Comparison of ENCODE assay signal across 11 cellular contexts in the genomic region with DNA sequence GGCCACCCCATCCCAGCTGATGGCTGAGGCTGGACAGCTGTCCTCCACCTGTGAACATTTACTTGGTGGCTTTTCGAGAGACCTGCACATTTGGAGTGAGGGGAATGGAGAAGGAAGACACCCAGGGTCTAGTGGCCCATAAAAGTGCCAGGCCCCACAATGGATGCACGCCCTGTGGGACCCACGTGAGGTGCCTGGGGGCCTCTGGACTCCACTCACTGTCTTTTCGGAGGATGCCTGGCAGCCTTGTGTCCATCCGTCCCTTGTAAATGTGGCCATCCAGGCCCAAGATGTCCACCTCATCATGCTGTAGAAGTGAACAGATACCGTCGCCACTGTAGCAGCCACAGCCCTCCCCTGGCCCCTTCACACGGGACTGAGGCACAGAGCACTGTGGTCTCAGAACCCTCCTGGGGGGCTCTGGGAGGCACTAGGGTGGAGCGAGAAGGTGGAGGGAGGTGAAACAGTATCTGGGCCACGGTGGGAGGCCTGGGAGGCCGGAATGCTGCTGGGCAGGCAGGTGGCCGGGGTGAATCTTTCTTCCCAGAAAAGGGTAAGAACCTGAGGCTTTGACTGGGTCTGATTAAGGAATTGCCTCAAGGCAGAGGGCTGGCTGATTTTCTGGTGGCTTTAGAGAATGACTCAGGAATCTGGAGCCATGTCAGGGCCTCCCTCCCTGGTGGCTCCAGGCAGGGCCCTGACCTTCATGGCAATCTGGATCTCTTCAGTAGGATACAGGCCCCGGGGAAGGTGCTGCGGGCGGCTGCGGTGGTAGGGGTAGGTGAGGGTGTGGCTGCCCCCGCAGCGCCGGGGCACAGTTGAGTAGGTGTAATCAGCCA. TPM values are rescaled to one million over a fixed set of nuclear protein-coding genes. Genes with fewer than 3 reads are reported as not detected.
DNase-seq lines count a peak whose midpoint lies in the region; ATAC-seq and TF ChIP-seq lines count a peak whose summit lies in the region.
"Had no signal": no experiment of that assay in that cellular context is flagged by ENCODE, and none has a peak within 500 bp of the region (broad histone marks: within the 10 kb centered on the region; RNA-seq: fewer than 3 reads in every experiment).

No MANE protein-coding gene starts in this region.

- no peaks in the 10 kb centered on the region for H4K20me1 ChIP-seq in osteoblast (ENCODE audit: insufficient read depth, low read length)

- H3K27ac ChIP-seq in KOPT-K1 (ENCODE audit: low read depth, low read length, poor library complexity, severe bottlenecking), result peak overlapping the region; percentile 11
- no peak overlapping the region for H3K27ac ChIP-seq in osteoblast (ENCODE audit: low read depth, low read length)
- H3K27ac ChIP-seq: pancreas, vagina had no signal

- H3K9me3 ChIP-seq in KOPT-K1 (ENCODE audit: insufficient read depth, low read length, poor library complexity, severe bottlenecking) (no peaks in the 10 kb centered on the region), osteoblast (ENCODE audit: low read depth, low read length) (no peaks in the 10 kb centered on the region)
- H3K9me3 ChIP-seq: pancreas, vagina had no signal

- peak overlapping the region; percentile 80 for H3K27ac Mint-ChIP-seq in activated CD4-positive, alpha-beta T cell treated with anti-CD3 and anti-CD28 coated beads, Interleukin-2, amount 10 ng/mL, durations not matched to agents 7 days and 5 days
- peak overlapping the region; percentile 24 to 71 (median 48) for H3K27ac Mint-ChIP-seq in brain
- peak overlapping the region in 1 of 6 donors; percentile 26 for H3K27ac Mint-ChIP-seq in immature natural killer cell

- no peaks in the 10 kb centered on the region for H3K9me3 Mint-ChIP-seq in activated CD4-positive, alpha-beta T cell treated with anti-CD3 and anti-CD28 coated beads, Interleukin-2, amount 10 ng/mL, durations not matched to agents 7 days and 5 days
- no peaks in the 10 kb centered on the region for H3K9me3 Mint-ChIP-seq in brain
- H3K9me3 Mint-ChIP-seq in immature natural killer cell, result no peaks in the 10 kb centered on the region

- peaks cover 5% of the 10 kb centered on the region for H3K4me1 ChIP-seq in osteoblast (ENCODE audit: insufficient read depth, low read length)

- no peak overlapping the region for H2AFZ ChIP-seq in osteoblast (ENCODE audit: low read length)

- peaks cover under 1% of the 10 kb centered on the region for H3K36me3 Mint-ChIP-seq in activated CD4-positive, alpha-beta T cell treated with anti-CD3 and anti-CD28 coated beads, Interleukin-2, amount 10 ng/mL, durations not matched to agents 7 days and 5 days (ENCODE audit: low read depth)
- no peaks in the 10 kb centered on the region for H3K36me3 Mint-ChIP-seq in brain
- H3K36me3 Mint-ChIP-seq in immature natural killer cell, result no peaks in the 10 kb centered on the region

- CTCF ChIA-PET in activated CD4-positive, alpha-beta T cell treated with anti-CD3 and anti-CD28 coated beads, Interleukin-2, amount 10 ng/mL, durations not matched to agents 7 days and 5 days (lab: Charles Lee), result interaction anchor here (1.0 to 5.3 kb wide), 3 partner anchors 95 to 155 kb away, joined by 4 to 34 read pairs (median 5); no protein-coding TSS in a partner anchor

- no peak for ATAC-seq in GM18867 (IDR thresholded peaks at IDR 0.05; ENCODE audit: unreplicated experiment)
- ATAC-seq: pancreas had no signal

- no peaks in the 10 kb centered on the region for H3K27me3 ChIP-seq in osteoblast (ENCODE audit: insufficient read depth, low read length)
- H3K27me3 ChIP-seq: pancreas, vagina had no signal

- TF ChIP-seq CTCF in brain (conservative IDR thresholded peaks at IDR 0.05), result no peak
- no peak for TF ChIP-seq CTCF in osteoblast (IDR thresholded peaks at IDR 0.05; ENCODE audit: extremely low read depth, low read depth, low read length)

- peaks cover 51% of the 10 kb centered on the region for H3K4me1 Mint-ChIP-seq in activated CD4-positive, alpha-beta T cell treated with anti-CD3 and anti-CD28 coated beads, Interleukin-2, amount 10 ng/mL, durations not matched to agents 7 days and 5 days
- H3K4me1 Mint-ChIP-seq in brain (peaks cover 9% of the 10 kb centered on the region), immature natural killer cell (peaks cover 10 to 12% of the 10 kb centered on the region in 2 donors)

- no peak for DNase-seq in activated CD4-positive, alpha-beta T cell treated with anti-CD3 and anti-CD28 coated beads, Interleukin-2, amount 10 ng/mL, durations not matched to agents 7 days and 5 days
- no peak for DNase-seq in activated CD4-positive, alpha-beta T cell treated with anti-CD3 and anti-CD28 coated beads for 4 hours
- DNase-seq in osteoblast (ENCODE audit: insufficient read length, low spot score, missing footprints) (peak; percentile 81), T-helper 9 cell (no peak), immature natural killer cell (no peak)
- DNase-seq: NCI-H1417 had no signal

- POLR2A ChIA-PET in activated CD4-positive, alpha-beta T cell treated with anti-CD3 and anti-CD28 coated beads, Interleukin-2, amount 10 ng/mL, durations not matched to agents 7 days and 5 days (lab: Charles Lee), result no interaction called here

- H3K27me3 Mint-ChIP-seq in activated CD4-positive, alpha-beta T cell treated with anti-CD3 and anti-CD28 coated beads, Interleukin-2, amount 10 ng/mL, durations not matched to agents 7 days and 5 days, result no peaks in the 10 kb centered on the region
- no peaks in the 10 kb centered on the region for H3K27me3 Mint-ChIP-seq in brain
- peaks cover 4 to 13% (median 8%) of the 10 kb centered on the region in 3 donors for H3K27me3 Mint-ChIP-seq in immature natural killer cell (ENCODE audit: low read depth in 3 of 3)

- no peak overlapping the region for H3K4me2 ChIP-seq in osteoblast (ENCODE audit: insufficient read depth, low read length)

- H3K4me3 Mint-ChIP-seq in activated CD4-positive, alpha-beta T cell treated with anti-CD3 and anti-CD28 coated beads, Interleukin-2, amount 10 ng/mL, durations not matched to agents 7 days and 5 days, result no peak overlapping the region
- no peak overlapping the region for H3K4me3 Mint-ChIP-seq in brain
- no peak overlapping the region for H3K4me3 Mint-ChIP-seq in immature natural killer cell

- no peak overlapping the region for H3K4me3 ChIP-seq in osteoblast (ENCODE audit: insufficient read depth, low read length)
- H3K4me3 ChIP-seq: pancreas, vagina had no signal

- peaks cover 16% of the 10 kb centered on the region for H3K36me3 ChIP-seq in KOPT-K1 (ENCODE audit: insufficient read depth, low read length)
- H3K36me3 ChIP-seq in osteoblast (ENCODE audit: insufficient read depth, low read length), result no peaks in the 10 kb centered on the region
- H3K36me3 ChIP-seq: pancreas, vagina had no signal

- no peaks in the 10 kb centered on the region for H3K79me2 ChIP-seq in osteoblast (ENCODE audit: insufficient read depth, low read length)

RNA-seq across cellular contexts. Expression of a gene that starts 11.5 kb away (rescaled TPM):
- total RNA-seq in activated CD4-positive, alpha-beta T cell treated with anti-CD3 and anti-CD28 coated beads, Interleukin-2, amount 10 ng/mL, durations not matched to agents 7 days and 5 days, result 100 to 1,000 TPM; 319 to 399 TPM
- polyA plus RNA-seq in brain (ENCODE audit: insufficient read depth, low read depth, low replicate concordance), result 140 TPM
- total RNA-seq in osteoblast, result 3.8 and 5.1 TPM in 2 replicates
- 1 to 10 TPM; 1.5 to 4.5 (median 3.9) TPM for polyA plus RNA-seq in immature natural killer cell

RNA-seq across cellular contexts. Expression of a gene that starts 31.4 kb away (rescaled TPM):
- 1 to 10 TPM; 3.6 to 3.7 TPM for total RNA-seq in activated CD4-positive, alpha-beta T cell treated with anti-CD3 and anti-CD28 coated beads, Interleukin-2, amount 10 ng/mL, durations not matched to agents 7 days and 5 days
- polyA plus RNA-seq in brain (ENCODE audit: insufficient read depth, low read depth, low replicate concordance) (1.3 TPM), immature natural killer cell (under 1 TPM in 1 of 3 donors, not detected in 2; 0.28 TPM)
- total RNA-seq in osteoblast, result 2.9 and 3.6 TPM in 2 replicates

RNA-seq across cellular contexts. Expression of a gene that starts 36.4 kb away (rescaled TPM):
- total RNA-seq in activated CD4-positive, alpha-beta T cell treated with anti-CD3 and anti-CD28 coated beads, Interleukin-2, amount 10 ng/mL, durations not matched to agents 7 days and 5 days, result 100 to 1,000 TPM; 121 to 129 TPM
- polyA plus RNA-seq in brain (ENCODE audit: insufficient read depth, low read depth, low replicate concordance) (90.2 TPM), immature natural killer cell (1 to 10 TPM in 2 of 3 donors, under 1 TPM in 1; 0.69 to 3.0 (median 1.2) TPM)
- total RNA-seq in osteoblast, result 0.29 and 0.36 TPM in 2 replicates

Comparison
In these comparisons a context has a peak if more than half of its experiments do, and no peak if none do; other contexts are left out.
1. RNA of a gene that starts 11.5 kb away (total RNA-seq): 319 to 399 TPM in activated CD4-positive, alpha-beta T cell treated with anti-CD3 and anti-CD28 coated beads, Interleukin-2, amount 10 ng/mL, durations not matched to agents 7 days and 5 days; 3.8 to 5.1 TPM in osteoblast; every median in the first group is over 10 times any median in the second.
2. RNA of a gene that starts 36.4 kb away (total RNA-seq): 121 to 129 TPM in activated CD4-positive, alpha-beta T cell treated with anti-CD3 and anti-CD28 coated beads, Interleukin-2, amount 10 ng/mL, durations not matched to agents 7 days and 5 days; 0.29 to 0.36 TPM in osteoblast; every median in the first group is over 10 times any median in the second.